1 cellular context compared by ENCODE assay signal in genomic region chr19:34962945-34963530, GRCh38.
A peak's percentile ranks its signal among the peaks of the same experiment; 100 is the strongest.
TF ChIP-seq lines count a peak whose summit lies in the region.

No MANE protein-coding gene starts in this region.

TF ChIP-seq in HepG2, 621 proteins besides CTCF, POLR2A, EP300 and RAD21 (continued from another document and continues in another):
- TF ChIP-seq ZNF616 (CRISPR knock-in tag; IDR thresholded peaks at IDR 0.05; ENCODE audit: low read depth), result no peak
- no peak for TF ChIP-seq CSRNP1 (CRISPR knock-in tag; IDR thresholded peaks at IDR 0.05)
- no peak for TF ChIP-seq ZFAT (CRISPR knock-in tag; conservative IDR thresholded peaks at IDR 0.05)
- TF ChIP-seq ARNTL (CRISPR knock-in tag; IDR thresholded peaks at IDR 0.05), result no peak
- no peak for TF ChIP-seq ZNF530 (CRISPR knock-in tag; IDR thresholded peaks at IDR 0.05; ENCODE audit: low read depth)
- TF ChIP-seq MTERF4 (CRISPR knock-in tag; IDR thresholded peaks at IDR 0.05), result 0 out of 2 replicates have a peak, but pooled peaks have one; percentile 26
- TF ChIP-seq MYPOP (CRISPR knock-in tag; IDR thresholded peaks at IDR 0.05), result peak; percentile 44; the same call in 1 of the 2 replicates
- TF ChIP-seq ZNF572 (CRISPR knock-in tag; IDR thresholded peaks at IDR 0.05), result no peak
- 0 out of 2 replicates have a peak, but pooled peaks have one; percentile 51 for TF ChIP-seq FOXO4 (CRISPR knock-in tag; conservative IDR thresholded peaks at IDR 0.05)
- TF ChIP-seq CBX5 (CRISPR knock-in tag; IDR thresholded peaks at IDR 0.05; ENCODE audit: borderline replicate concordance), result no peak
- 0 out of 2 replicates have a peak, but pooled peaks have one; percentile 43 for TF ChIP-seq ZNF563 (CRISPR knock-in tag; IDR thresholded peaks at IDR 0.05)
- no peak for TF ChIP-seq SOX6 (IDR thresholded peaks at IDR 0.05)
- no peak for TF ChIP-seq SOX6 (CRISPR knock-in tag; IDR thresholded peaks at IDR 0.05)
- no peak for TF ChIP-seq ZFP62 (CRISPR knock-in tag; IDR thresholded peaks at IDR 0.05)
- TF ChIP-seq BCL6 (CRISPR knock-in tag; IDR thresholded peaks at IDR 0.05), result no peak
- TF ChIP-seq ZNF772 (CRISPR knock-in tag; IDR thresholded peaks at IDR 0.05), result 0 out of 2 replicates have a peak, but pooled peaks have one; percentile 6
- no peak for TF ChIP-seq KLF13 (CRISPR knock-in tag; IDR thresholded peaks at IDR 0.05)
- TF ChIP-seq NFATC3 (CRISPR knock-in tag; IDR thresholded peaks at IDR 0.05), result no peak
- TF ChIP-seq HINFP (CRISPR knock-in tag; IDR thresholded peaks at IDR 0.05; ENCODE audit: low read depth), result peak; percentile 99
- TF ChIP-seq ZNF605 (CRISPR knock-in tag; IDR thresholded peaks at IDR 0.05), result no peak
- no peak for TF ChIP-seq GLI4 (CRISPR knock-in tag; IDR thresholded peaks at IDR 0.05; ENCODE audit: borderline replicate concordance)
- TF ChIP-seq ZNF446 (CRISPR knock-in tag; IDR thresholded peaks at IDR 0.05), result 0 out of 2 replicates have a peak, but pooled peaks have one; percentile 22
- no peak for TF ChIP-seq ATF1 (CRISPR knock-in tag; IDR thresholded peaks at IDR 0.05)
- no peak for TF ChIP-seq ZFP82 (CRISPR knock-in tag; IDR thresholded peaks at IDR 0.05; ENCODE audit: borderline replicate concordance)
- 0 out of 2 replicates have a peak, but pooled peaks have one; percentile 64 for TF ChIP-seq ZNF678 (CRISPR knock-in tag; IDR thresholded peaks at IDR 0.05)
- TF ChIP-seq ZNF710 (CRISPR knock-in tag; IDR thresholded peaks at IDR 0.05; ENCODE audit: borderline replicate concordance), result peak; percentile 20; the same call in 1 of the 2 replicates
- TF ChIP-seq ZSCAN5A (CRISPR knock-in tag; IDR thresholded peaks at IDR 0.05; ENCODE audit: borderline replicate concordance), result 0 out of 2 replicates have a peak, but pooled peaks have one; percentile 32
- TF ChIP-seq TCF12 (IDR thresholded peaks at IDR 0.05), result no peak
- TF ChIP-seq TCF12 (CRISPR knock-in tag; IDR thresholded peaks at IDR 0.05), result 0 out of 2 replicates have a peak, but pooled peaks have one; percentile 27
- TF ChIP-seq AHR (CRISPR knock-in tag; IDR thresholded peaks at IDR 0.05), result no peak
- TF ChIP-seq SRY (CRISPR knock-in tag; IDR thresholded peaks at IDR 0.05), result 0 out of 2 replicates have a peak, but pooled peaks have one; percentile 54
- TF ChIP-seq PLSCR1 (CRISPR knock-in tag; IDR thresholded peaks at IDR 0.05; ENCODE audit: borderline replicate concordance), result no peak
- TF ChIP-seq ATAD3A (CRISPR knock-in tag; IDR thresholded peaks at IDR 0.05), result no peak
- TF ChIP-seq CEBPZ (IDR thresholded peaks at IDR 0.05; ENCODE audit: low read length), result no peak
- TF ChIP-seq ZBTB7B (CRISPR knock-in tag; IDR thresholded peaks at IDR 0.05), result no peak
- no peak for TF ChIP-seq FOXP1 (IDR thresholded peaks at IDR 0.05)
- no peak for TF ChIP-seq FOXP1 (CRISPR knock-in tag; IDR thresholded peaks at IDR 0.05)
- no peak for TF ChIP-seq POGK (CRISPR knock-in tag; conservative IDR thresholded peaks at IDR 0.05)
- 0 out of 2 replicates have a peak, but pooled peaks have one; percentile 46 for TF ChIP-seq SNAPC4 (CRISPR knock-in tag; IDR thresholded peaks at IDR 0.05)
